Comparison of ENCODE assay signal across 8 cellular contexts in genomic region chr1:51234721-51235425, GRCh38.
DNase-seq lines count a peak whose midpoint lies in the region; ATAC-seq and TF ChIP-seq lines count a peak whose summit lies in the region.

No MANE protein-coding gene starts in this region.

- TF ChIP-seq CTCF in GM12875 (IDR thresholded peaks at IDR 0.05; ENCODE audit: borderline replicate concordance, insufficient read depth, low read depth, low read length): no peak

- peak; percentile 56 for ATAC-seq in HG02610 (IDR thresholded peaks at IDR 0.05; ENCODE audit: unreplicated experiment)
- ATAC-seq in SK-N-SH treated with all-trans-retinoic acid at 6 μM for 48 hours: peak; percentile 14

- DNase-seq in NCI-H1092 treated with DMSO at 0.1 percent for 48 hours (lab: John Stamatoyannopoulos, UW): peak; percentile 82
- DNase-seq in anterior cingulate cortex (lab: John Stamatoyannopoulos, UW): peak in 41 of 58 donors; percentile 3 to 81 (median 18)
- DNase-seq in iris pigment epithelial cell (ENCODE audit: low read depth): peak; percentile 34
- DNase-seq in stimulated activated CD4-positive, alpha-beta T cell treated with anti-CD3 and anti-CD28 coated beads, Interleukin-12 subunit alpha, Interleukin-12 subunit beta, amount 100 ng/mL, for 4 hours: peak; percentile 27
- DNase-seq in hippocampal formation (lab: John Stamatoyannopoulos, UW): no peak

- H3K4me3 ChIP-seq in GM12875 (ENCODE audit: low read depth, low read length): peak overlapping the region; percentile 36

TF ChIP-seq in SK-N-SH treated with all-trans-retinoic acid at 6 μM for 48 hours, 23 proteins besides CTCF, POLR2A, EP300 and RAD21:
- no peak for TF ChIP-seq CSDC2 (CRISPR knock-in tag; IDR thresholded peaks at IDR 0.05)
TF ChIP-seq in SK-N-SH treated with all-trans-retinoic acid at 6 μM for 48 hours: peak in this region for 0.

Comparison
In these comparisons a context has a peak if more than half of its experiments do, and no peak if none do; other contexts are left out.
1. DNase-seq: peak in NCI-H1092 treated with DMSO at 0.1 percent for 48 hours (single experiment), anterior cingulate cortex (41 of 58), iris pigment epithelial cell (single experiment) and stimulated activated CD4-positive, alpha-beta T cell treated with anti-CD3 and anti-CD28 coated beads, Interleukin-12 subunit alpha, Interleukin-12 subunit beta, amount 100 ng/mL, for 4 hours (single experiment); none in hippocampal formation (0 of 2).